ENCODE assay signal across 8 cellular contexts in the genomic region with DNA sequence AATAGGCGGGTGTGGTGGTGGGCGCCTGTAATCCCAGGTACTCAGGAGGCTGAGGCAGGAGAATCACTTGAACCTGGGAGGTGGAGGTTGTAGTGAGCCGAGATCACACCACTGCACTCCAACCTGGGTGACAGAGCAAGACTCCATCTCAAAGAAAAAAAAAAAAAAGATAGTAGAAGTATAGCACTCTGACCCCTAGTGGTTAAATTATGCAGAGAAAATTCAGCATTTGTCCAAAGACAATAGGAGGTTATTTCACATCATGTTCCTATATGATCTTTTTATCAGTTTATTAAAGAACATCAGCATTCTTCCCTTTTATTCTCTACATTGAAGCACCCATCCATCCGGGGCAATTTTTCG. TPM values are rescaled to one million over a fixed set of nuclear protein-coding genes. Genes with fewer than 3 reads are reported as not detected.
DNase-seq lines count a peak whose midpoint lies in the region; ATAC-seq, FAIRE-seq and TF ChIP-seq lines count a peak whose summit lies in the region.
"Not testable (repeated sequence)": the region's sequence is repeated elsewhere in the genome, so short reads cannot be mapped to it uniquely, and the experiment has no call there.

No MANE protein-coding gene starts in this region.

- H3K27me3 Mint-ChIP-seq in immature natural killer cell (ENCODE audit: low read depth in 3 of 3) = not testable (repeated sequence)

- H3K36me3 Mint-ChIP-seq in immature natural killer cell = not testable (repeated sequence)

- H3K9me3 Mint-ChIP-seq in immature natural killer cell = not testable (repeated sequence)

- ATAC-seq in HG03354 (IDR thresholded peaks at IDR 0.05; ENCODE audit: poor library complexity, severe bottlenecking, unreplicated experiment) = peak; percentile 69

- DNase-seq in AG20443 (ENCODE audit: low spot score) (peak; percentile 16), NCI-H2171 (lab: John Stamatoyannopoulos, UW) (peak; percentile 20), cardiac fibroblast (ENCODE audit: low read depth in 2 of 2) (peak; percentile 57 to 68), immature natural killer cell (peak; percentile 29 to 60 (median 52)), renal cortical epithelial cell (ENCODE audit: low read depth) (peak; percentile 50)
- DNase-seq in GM18507 (ENCODE audit: extremely low spot score, insufficient read length, low read depth) = not testable (repeated sequence)

- not testable (repeated sequence) for H3K79me2 ChIP-seq in SU-DHL-6 (ENCODE audit: insufficient read depth, low read length)

- not testable (repeated sequence) for H3K9me2 ChIP-seq in SU-DHL-6 (replicated peaks; ENCODE audit: insufficient read depth, low read length)

- H3K4me1 Mint-ChIP-seq in immature natural killer cell = peaks cover 12 to 13% of the 10 kb centered on the region in 2 donors

- not testable (repeated sequence) for H3K9me3 ChIP-seq in SU-DHL-6 (ENCODE audit: insufficient read depth, low read length)

- peak; percentile 77 for FAIRE-seq in GM18507 (lab: Jason Lieb, UNC)

- TF ChIP-seq CTCF in SU-DHL-6 (IDR thresholded peaks at IDR 0.05; ENCODE audit: insufficient read depth, low read length, poor library complexity, severe bottlenecking) (peak; percentile 17), cardiac fibroblast (IDR thresholded peaks at IDR 0.05; ENCODE audit: low read depth, low read length) (peak; percentile 47)

- H3K9ac ChIP-seq in SU-DHL-6 (ENCODE audit: low read length) = not testable (repeated sequence)

- H4K20me1 ChIP-seq in SU-DHL-6 (ENCODE audit: low read depth, low read length) = not testable (repeated sequence)

- not testable (repeated sequence) for H3K4me2 ChIP-seq in SU-DHL-6 (ENCODE audit: low read depth, low read length, poor library complexity, severe bottlenecking)

- not testable (repeated sequence) for H2AFZ ChIP-seq in SU-DHL-6 (ENCODE audit: low read depth, low read length, severe bottlenecking)

- not testable (repeated sequence) for H3K27ac Mint-ChIP-seq in immature natural killer cell

- H3K27me3 ChIP-seq in SU-DHL-6 (ENCODE audit: low read length) = not testable (repeated sequence)

- H3K27ac ChIP-seq in SU-DHL-6 (ENCODE audit: low read depth, low read length) = not testable (repeated sequence)

- H3F3A ChIP-seq in SU-DHL-6 (ENCODE audit: insufficient read depth) = not testable (repeated sequence)

- H3K36me3 ChIP-seq in SU-DHL-6 (ENCODE audit: low read length) = not testable (repeated sequence)

- not testable (repeated sequence) for H3K4me3 ChIP-seq in SU-DHL-6 (ENCODE audit: insufficient read depth, low read length, poor library complexity, severe bottlenecking); cardiac fibroblast (replicated peaks in 1 of 2; ENCODE audit: low read depth in 2 of 2, low read length in 2 of 2)

- H3K4me3 Mint-ChIP-seq in immature natural killer cell = peak overlapping the region in 2 of 5 donors; percentile 0 to 56

RNA-seq across cellular contexts. Expression of a gene that starts 5.2 kb away (rescaled TPM):
- 10 to 100 TPM; 22.4 to 32.3 (median 25.4) TPM for polyA plus RNA-seq in immature natural killer cell
- 28.3 and 41.7 TPM in 2 replicates for total RNA-seq in renal cortical epithelial cell
